ENCODE assay signal across 15 cellular contexts in genomic region chr12:31318870-31319269, GRCh38. TPM values are rescaled to one million over a fixed set of nuclear protein-coding genes. Genes with fewer than 3 reads are reported as not detected.
A peak's percentile ranks its signal among the peaks of the same experiment; 100 is the strongest.
DNase-seq lines count a peak whose midpoint lies in the region; ATAC-seq and TF ChIP-seq lines count a peak whose summit lies in the region.
"Had no signal": no experiment of that assay in that cellular context is flagged by ENCODE, and none has a peak within 500 bp of the region (broad histone marks: within the 10 kb centered on the region; RNA-seq: fewer than 3 reads in every experiment).

No MANE protein-coding gene starts in this region.

- H3K4ac ChIP-seq in trophoblast cell (ENCODE audit: low read depth, low read length) = peak overlapping the region; percentile 49

- H3K4me3 Mint-ChIP-seq in activated CD8-positive, alpha-beta memory T cell treated with anti-CD3 and anti-CD28 coated beads, Interleukin-2, amount 10 ng/mL, durations not matched to agents 7 days and 5 days = no peak overlapping the region
- H3K4me3 Mint-ChIP-seq in activated CD8-positive, alpha-beta T cell treated with anti-CD3 and anti-CD28 coated beads for 36 hours = peak overlapping the region; percentile 100

- H2AK5ac ChIP-seq in trophoblast cell (ENCODE audit: low read length) = no peak overlapping the region

- POLR2A ChIA-PET in activated CD8-positive, alpha-beta T cell treated with anti-CD3 and anti-CD28 coated beads for 36 hours (lab: Charles Lee) = interaction anchor here (1.1 to 1.2 kb wide), 2 partner anchors 9 to 28 kb away, joined by 3 read pairs; no protein-coding TSS in a partner anchor

- CTCF ChIA-PET in activated CD8-positive, alpha-beta memory T cell treated with anti-CD3 and anti-CD28 coated beads, Interleukin-2, amount 10 ng/mL, durations not matched to agents 7 days and 5 days (lab: Charles Lee) = interaction anchor here (0.9 to 1.3 kb wide), 2 partner anchors 22 to 47 kb away, joined by 3 to 4 read pairs; no protein-coding TSS in a partner anchor
- CTCF ChIA-PET in activated CD8-positive, alpha-beta T cell treated with anti-CD3 and anti-CD28 coated beads for 36 hours (lab: Charles Lee) = interaction anchor here (2.7 kb wide), 1 partner anchor 47 kb away, joined by 8 read pairs; no protein-coding TSS in a partner anchor

- H3K9me3 ChIP-seq in Karpas-422 (ENCODE audit: low read length) (no peaks in the 10 kb centered on the region), trophoblast cell (ENCODE audit: insufficient read depth, low read depth, low read length) (no peaks in the 10 kb centered on the region)
- H3K9me3 ChIP-seq: upper lobe of right lung had no signal

- peaks cover 18% of the 10 kb centered on the region for H3K36me3 Mint-ChIP-seq in activated CD8-positive, alpha-beta memory T cell treated with anti-CD3 and anti-CD28 coated beads, Interleukin-2, amount 10 ng/mL, durations not matched to agents 7 days and 5 days
- H3K36me3 Mint-ChIP-seq in activated CD8-positive, alpha-beta T cell treated with anti-CD3 and anti-CD28 coated beads for 36 hours (ENCODE audit: low read depth) = peaks cover 56% of the 10 kb centered on the region

- no peak overlapping the region for H4K91ac ChIP-seq in trophoblast cell (ENCODE audit: low read depth, low read length)

- H2BK120ac ChIP-seq in trophoblast cell (ENCODE audit: insufficient read depth, low read length, poor library complexity) = no peak overlapping the region

- H3K36me3 ChIP-seq in Karpas-422 (ENCODE audit: insufficient read depth, low read length) (peaks cover 16% of the 10 kb centered on the region; the same call in 1 of the 2 replicates), trophoblast cell (ENCODE audit: control insufficient read depth in 1 of 2, insufficient read depth in 2 of 2, low read length in 2 of 2) (no peaks in the 10 kb centered on the region)
- H3K36me3 ChIP-seq: upper lobe of right lung had no signal

- WGBS in trophoblast cell (ENCODE audit: extremely low coverage, insufficient coverage, insufficient read length) = no CpG with 5 or more reads among the region's 2 CpGs

- no peak overlapping the region for H3K23ac ChIP-seq in trophoblast cell (ENCODE audit: low read length)

- peaks cover 12% of the 10 kb centered on the region for H3K79me1 ChIP-seq in trophoblast cell (ENCODE audit: low read length)

- peak overlapping the region; percentile 46 for H3K9ac ChIP-seq in Karpas-422 (ENCODE audit: low read length)
- no peak overlapping the region for H3K9ac ChIP-seq in trophoblast cell (ENCODE audit: low read length)

- H3K4me3 ChIP-seq in Karpas-422 (ENCODE audit: low read length) = peak overlapping the region; percentile 100; the same call in 1 of the 2 replicates
- H3K4me3 ChIP-seq in trophoblast cell (ENCODE audit: low read depth, low read length) = no peak overlapping the region
- H3K4me3 ChIP-seq: SK-N-MC, skin epidermis had no signal

- H3K27me3 ChIP-seq in Karpas-422 (ENCODE audit: low read length) = no peaks in the 10 kb centered on the region
- no peaks in the 10 kb centered on the region for H3K27me3 ChIP-seq in trophoblast cell (ENCODE audit: insufficient read depth, low read length)
- H3K27me3 ChIP-seq: upper lobe of right lung had no signal

- H3K27ac Mint-ChIP-seq in activated CD8-positive, alpha-beta memory T cell treated with anti-CD3 and anti-CD28 coated beads, Interleukin-2, amount 10 ng/mL, durations not matched to agents 7 days and 5 days = peak overlapping the region; percentile 84
- peak overlapping the region; percentile 99 for H3K27ac Mint-ChIP-seq in activated CD8-positive, alpha-beta T cell treated with anti-CD3 and anti-CD28 coated beads for 36 hours

- peaks cover 2% of the 10 kb centered on the region for H3K9me3 Mint-ChIP-seq in activated CD8-positive, alpha-beta memory T cell treated with anti-CD3 and anti-CD28 coated beads, Interleukin-2, amount 10 ng/mL, durations not matched to agents 7 days and 5 days (ENCODE audit: low read depth)
- no peaks in the 10 kb centered on the region for H3K9me3 Mint-ChIP-seq in activated CD8-positive, alpha-beta T cell treated with anti-CD3 and anti-CD28 coated beads for 36 hours

- H3K4me1 ChIP-seq in Karpas-422 (ENCODE audit: low read length) (peaks cover 71% of the 10 kb centered on the region), trophoblast cell (ENCODE audit: control insufficient read depth in 1 of 2, insufficient read depth in 2 of 2, low read length in 2 of 2) (peaks cover 0 to 7% of the 10 kb centered on the region in 2 experiments)

- H3K79me2 ChIP-seq in Karpas-422 (ENCODE audit: low read length) (peaks cover 100% of the 10 kb centered on the region), trophoblast cell (ENCODE audit: control insufficient read depth, insufficient read depth, low read length, poor library complexity) (peaks cover 13% of the 10 kb centered on the region)

- no peak for DNase-seq in activated CD8-positive, alpha-beta memory T cell treated with anti-CD3 and anti-CD28 coated beads, Interleukin-2, amount 10 ng/mL, durations not matched to agents 7 days and 5 days
- DNase-seq in activated CD8-positive, alpha-beta memory T cell treated with anti-CD3 and anti-CD28 coated beads, Interleukin-2, amount 50 U/mL, for 48 hours = no peak
- DNase-seq in Karpas-422 (no peak), trophoblast cell (no peak), NCI-H446 treated with DMSO at 0.1 percent for 48 hours (lab: John Stamatoyannopoulos, UW) (no peak)
- DNase-seq in activated CD8-positive, alpha-beta T cell treated with anti-CD3 and anti-CD28 coated beads for 36 hours = no peak
- DNase-seq: aorta; effector CD4-positive, alpha-beta T cell; NCI-H1105 treated with DMSO at 0.1 percent for 48 hours; NCI-H526 treated with DMSO at 0.1 percent for 48 hours; upper lobe of right lung had no signal

- H3K9me2 ChIP-seq in Karpas-422 (replicated peaks; ENCODE audit: insufficient read depth, low read length) = no peaks in the 10 kb centered on the region

- H3K4me2 ChIP-seq in Karpas-422 (ENCODE audit: low read depth, low read length, poor library complexity, severe bottlenecking) (peak overlapping the region; percentile 93), trophoblast cell (ENCODE audit: low read length) (no peak overlapping the region)

- H2BK12ac ChIP-seq in trophoblast cell (ENCODE audit: low read length) = no peak overlapping the region

- H3K27ac ChIP-seq in Karpas-422 (ENCODE audit: low read length) (peak overlapping the region; percentile 50; the same call in 1 of the 2 replicates), trophoblast cell (ENCODE audit: low read depth, low read length) (no peak overlapping the region)
- H3K27ac ChIP-seq: SK-N-MC had no signal

- H2BK5ac ChIP-seq in trophoblast cell (ENCODE audit: low read depth, low read length, poor library complexity) = no peak overlapping the region

- no peak for ATAC-seq in activated CD8-positive, alpha-beta memory T cell treated with anti-CD3 and anti-CD28 coated beads, Interleukin-2, amount 10 ng/mL, durations not matched to agents 7 days and 5 days
- no peak for ATAC-seq in activated CD8-positive, alpha-beta T cell treated with anti-CD3 and anti-CD28 coated beads for 36 hours
- ATAC-seq in HG02884 (IDR thresholded peaks at IDR 0.05; ENCODE audit: unreplicated experiment) (no peak), GM21360 (IDR thresholded peaks at IDR 0.05; ENCODE audit: unreplicated experiment) (no peak)
- ATAC-seq: upper lobe of right lung had no signal

- no peaks in the 10 kb centered on the region for H3K27me3 Mint-ChIP-seq in activated CD8-positive, alpha-beta memory T cell treated with anti-CD3 and anti-CD28 coated beads, Interleukin-2, amount 10 ng/mL, durations not matched to agents 7 days and 5 days
- H3K27me3 Mint-ChIP-seq in activated CD8-positive, alpha-beta T cell treated with anti-CD3 and anti-CD28 coated beads for 36 hours = no peaks in the 10 kb centered on the region

- no peak overlapping the region for H3K18ac ChIP-seq in trophoblast cell (ENCODE audit: low read length)

- H3K14ac ChIP-seq in trophoblast cell (ENCODE audit: low read length) = no peak overlapping the region

- intact Hi-C loops in activated CD8-positive, alpha-beta T cell treated with anti-CD3 and anti-CD28 coated beads for 36 hours (cut with micrococcal nuclease) = no loop called here

- no peak overlapping the region for H4K12ac ChIP-seq in trophoblast cell (ENCODE audit: low read depth, low read length)

- H3K4me1 Mint-ChIP-seq in activated CD8-positive, alpha-beta memory T cell treated with anti-CD3 and anti-CD28 coated beads, Interleukin-2, amount 10 ng/mL, durations not matched to agents 7 days and 5 days = peaks cover 72% of the 10 kb centered on the region
- H3K4me1 Mint-ChIP-seq in activated CD8-positive, alpha-beta T cell treated with anti-CD3 and anti-CD28 coated beads for 36 hours (ENCODE audit: low read depth) = peaks cover 75% of the 10 kb centered on the region

- no peak for TF ChIP-seq CTCF in activated CD8-positive, alpha-beta T cell treated with anti-CD3 and anti-CD28 coated beads for 36 hours (IDR thresholded peaks at IDR 0.05)

- H4K20me1 ChIP-seq in Karpas-422 (ENCODE audit: insufficient read depth, low read depth, low read length) = peaks cover 80% of the 10 kb centered on the region

- H4K8ac ChIP-seq in trophoblast cell (ENCODE audit: low read depth, low read length) = no peak overlapping the region

- H2AFZ ChIP-seq in Karpas-422 (ENCODE audit: low read length) (no peak overlapping the region), trophoblast cell (ENCODE audit: insufficient read depth, low read length, poor library complexity) (no peak overlapping the region)

RNA-seq across cellular contexts. Expression of gene SINHCAF, which starts 7.1 kb away (rescaled TPM):
- total RNA-seq in activated CD8-positive, alpha-beta memory T cell treated with anti-CD3 and anti-CD28 coated beads, Interleukin-2, amount 10 ng/mL, durations not matched to agents 7 days and 5 days = 100 to 1,000 TPM in 1 of 2 experiments, 10 to 100 TPM in 1; 78.5 to 120 TPM
- 73.7 and 117 TPM in 2 replicates for total RNA-seq in Karpas-422 (2014; rRNA removed; shearing (Covaris generic); ENCODE audit: low replicate concordance)
- 100 to 1,000 TPM; 171 to 184 TPM for total RNA-seq in activated CD8-positive, alpha-beta T cell treated with anti-CD3 and anti-CD28 coated beads for 36 hours
- 103 and 108 TPM in 2 replicates for polyA plus RNA-seq in trophoblast cell (2013)
